8 cellular contexts compared by ENCODE assay signal in genomic region chr3:72100062-72100511, GRCh38.
DNase-seq lines count a peak whose midpoint lies in the region; ATAC-seq and TF ChIP-seq lines count a peak whose summit lies in the region.

No MANE protein-coding gene starts in this region.

- no peaks in the 10 kb centered on the region for H3K9me3 Mint-ChIP-seq in activated naive CD4-positive, alpha-beta T cell treated with anti-CD3 and anti-CD28 coated beads, Interleukin-2, amount 50 U/mL, for 72 hours

- TF ChIP-seq CTCF in lower leg skin (IDR thresholded peaks at IDR 0.05): no peak

- no peak overlapping the region for H2BK120ac ChIP-seq in mesendoderm (ENCODE audit: low read depth, low read length)

- peak overlapping the region; percentile 97 for H2AFZ ChIP-seq in ACC112 (ENCODE audit: low read length, unreplicated experiment)

- H3K79me1 ChIP-seq in mesendoderm (ENCODE audit: low read length): no peaks in the 10 kb centered on the region

- peak overlapping the region; percentile 68 for H3K4me2 ChIP-seq in mesendoderm (ENCODE audit: low read length)

- no peak overlapping the region for H3K9ac ChIP-seq in HUES6 (ENCODE audit: low read length)
- H3K9ac ChIP-seq in mesendoderm (ENCODE audit: low read length): peak overlapping the region; percentile 14

- no peak overlapping the region for H2BK15ac ChIP-seq in mesendoderm (replicated peaks; ENCODE audit: low read depth)

- intact Hi-C loops in lower leg skin (cut with DNase I; ENCODE audit: low total_unique reads): no loop called here

- H3K79me2 ChIP-seq in ACC112 (ENCODE audit: control insufficient read depth, insufficient read depth, low read length, unreplicated experiment): no peaks in the 10 kb centered on the region
- no peaks in the 10 kb centered on the region for H3K79me2 ChIP-seq in mesendoderm (ENCODE audit: control insufficient read depth, insufficient read depth, low read length)

- H3K36me3 ChIP-seq in ACC112 (ENCODE audit: insufficient read depth, low read length) (no peaks in the 10 kb centered on the region), HUES6 (ENCODE audit: control insufficient read depth, insufficient read depth, low read length) (no peaks in the 10 kb centered on the region), mesendoderm (ENCODE audit: control insufficient read depth, insufficient read depth, low read length) (no peaks in the 10 kb centered on the region)

- no peak overlapping the region for H3K18ac ChIP-seq in mesendoderm (ENCODE audit: low read length)

- no peaks in the 10 kb centered on the region for H3K36me3 Mint-ChIP-seq in activated naive CD4-positive, alpha-beta T cell treated with anti-CD3 and anti-CD28 coated beads, Interleukin-2, amount 50 U/mL, for 72 hours

- no peak for TF ChIP-seq POLR2A in lower leg skin (IDR thresholded peaks at IDR 0.05)

- H3K4me1 ChIP-seq in ACC112 (ENCODE audit: control insufficient read depth, insufficient read depth, low read length, unreplicated experiment) (peaks cover 6% of the 10 kb centered on the region), HUES6 (ENCODE audit: control insufficient read depth, insufficient read depth, low read length) (peaks cover 5% of the 10 kb centered on the region), mesendoderm (ENCODE audit: control insufficient read depth, low read depth, low read length) (no peaks in the 10 kb centered on the region)

- H3K56ac ChIP-seq in mesendoderm (ENCODE audit: low read length): no peak overlapping the region

- no peak overlapping the region for H4K8ac ChIP-seq in mesendoderm (ENCODE audit: low read depth, low read length)

- peak overlapping the region; percentile 85 to 89 for H3K27ac Mint-ChIP-seq in activated naive CD4-positive, alpha-beta T cell treated with anti-CD3 and anti-CD28 coated beads, Interleukin-2, amount 50 U/mL, for 72 hours

- H3K27ac ChIP-seq in ACC112 (ENCODE audit: low read depth, low read length): peak overlapping the region; percentile 57; the same call in 1 of the 2 replicates
- H3K27ac ChIP-seq in HUES6 (ENCODE audit: low read depth, low read length): no peak overlapping the region
- no peak overlapping the region for H3K27ac ChIP-seq in mesendoderm (ENCODE audit: low read depth, low read length)

- no peak overlapping the region for H2AK5ac ChIP-seq in mesendoderm (ENCODE audit: low read length)

- ATAC-seq in activated naive CD4-positive, alpha-beta T cell treated with anti-CD3 and anti-CD28 coated beads, Interleukin-2, amount 50 U/mL, for 72 hours: no peak

- no peak overlapping the region for H4K5ac ChIP-seq in mesendoderm (ENCODE audit: low read length)

- WGBS in mesendoderm (ENCODE audit: extremely low coverage, insufficient coverage, low lambda C conversion rate): no CpG with 5 or more reads among the region's 17 CpGs
- 45 to 52% methylated on average over 17 of the region's 17 CpGs for WGBS in lower leg skin, 2 donors

- H3K23ac ChIP-seq in mesendoderm (ENCODE audit: low read length): no peak overlapping the region

- H3K4me3 ChIP-seq in ACC112 (ENCODE audit: low read depth, low read length): peak overlapping the region; percentile 77
- peak overlapping the region; percentile 70 for H3K4me3 ChIP-seq in HUES6 (ENCODE audit: low read depth, low read length)
- H3K4me3 ChIP-seq in mesendoderm (ENCODE audit: low read length): no peak overlapping the region
- no peak overlapping the region for H3K4me3 ChIP-seq in lower leg skin (ENCODE audit: low read depth, poor library complexity, severe bottlenecking)

- H3K4ac ChIP-seq in mesendoderm (ENCODE audit: low read depth, low read length): no peak overlapping the region

- in situ Hi-C loops in ACHN (cut with HindIII; ENCODE audit: low pct_ligation_motif_present, low pct_unique_long_range_greater_than_20kb, low sequenced_read_pairs): no loop called here

- H2BK5ac ChIP-seq in mesendoderm (ENCODE audit: low read length): no peak overlapping the region

- H3K27me3 ChIP-seq in ACC112 (ENCODE audit: insufficient read depth, low read length): no peaks in the 10 kb centered on the region
- peaks cover 39% of the 10 kb centered on the region for H3K27me3 ChIP-seq in HUES6 (ENCODE audit: control insufficient read depth, insufficient read depth, low read length)
- no peaks in the 10 kb centered on the region for H3K27me3 ChIP-seq in mesendoderm (ENCODE audit: insufficient read depth, low read length, poor library complexity)

- no peak for DNase-seq in activated naive CD4-positive, alpha-beta T cell treated with anti-CD3 and anti-CD28 coated beads, Interleukin-2, amount 50 U/mL, for 72 hours (ENCODE audit: low spot score in 2 of 2)
- DNase-seq in mesendoderm (peak; percentile 72), ACHN (no peak), lower leg skin (ENCODE audit: low spot score in 2 of 2) (no peak), epidermal melanocyte (ENCODE audit: insufficient read length, low spot score) (no peak)
- no peak for DNase-seq in stimulated activated CD4-positive, alpha-beta T cell treated with anti-CD3 and anti-CD28 coated beads, Interleukin-4, amount 100 ng/mL, for 4 hours

- H3K9me3 ChIP-seq in HUES6 (ENCODE audit: control insufficient read depth, insufficient read depth, low read depth, low read length): no peaks in the 10 kb centered on the region

Comparison
In these comparisons a context has a peak if more than half of its experiments do, and no peak if none do; other contexts are left out.
1. H3K4me3 ChIP-seq: peak in ACC112 (single experiment) and HUES6 (single experiment); none in mesendoderm (single experiment) and lower leg skin (single experiment).